ENCODE assay signal across 19 cellular contexts in the genomic region with DNA sequence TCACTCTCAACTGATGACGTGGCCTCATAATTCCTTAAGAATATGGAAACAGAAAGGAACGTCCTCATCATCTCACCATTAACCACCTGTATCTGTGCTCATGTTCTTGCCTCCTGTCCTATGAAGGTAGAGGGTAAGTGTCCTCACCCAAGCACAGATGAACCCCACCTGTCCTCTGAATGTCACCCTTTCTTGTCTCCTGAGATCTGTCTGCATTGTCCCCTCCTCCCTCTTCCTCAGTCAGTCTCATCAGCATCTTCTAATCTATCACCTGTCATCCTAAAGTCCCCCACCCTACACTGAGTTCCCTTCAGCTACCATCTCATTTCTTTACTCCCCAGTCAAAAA. TPM values are rescaled to one million over a fixed set of nuclear protein-coding genes. Genes with fewer than 3 reads are reported as not detected.
DNase-seq lines count a peak whose midpoint lies in the region; ATAC-seq and TF ChIP-seq lines count a peak whose summit lies in the region.
"Had no signal": no experiment of that assay in that cellular context is flagged by ENCODE, and none has a peak within 500 bp of the region (broad histone marks: within the 10 kb centered on the region; RNA-seq: fewer than 3 reads in every experiment).

No MANE protein-coding gene starts in this region.

- CTCF ChIA-PET in CD4-positive, alpha-beta memory T cell (lab: Charles Lee; ENCODE audit: partially characterized antibody), result interaction anchor here (1.3 to 4.2 kb wide), 2 partner anchors 10 to 41 kb away, joined by 4 to 15 read pairs; no protein-coding TSS in a partner anchor

- H3K27ac ChIP-seq in CD4-positive, alpha-beta memory T cell (ENCODE audit: low read depth, low read length), result no peak overlapping the region
- H3K27ac ChIP-seq: dorsolateral prefrontal cortex, parathyroid adenoma, skin epidermis, testis had no signal

- no peak for TF ChIP-seq CTCF in CD14-positive monocyte (IDR thresholded peaks at IDR 0.05)

- no peaks in the 10 kb centered on the region for H3K27me3 ChIP-seq in CD4-positive, alpha-beta memory T cell (ENCODE audit: insufficient read depth, low read length)
- H3K27me3 ChIP-seq: dorsolateral prefrontal cortex, testis had no signal

- peak overlapping the region in 1 of 2 donors; percentile 56 for H3K4me3 Mint-ChIP-seq in CD14-positive monocyte
- peak overlapping the region; percentile 15 to 78 (median 42) for H3K4me3 Mint-ChIP-seq in CD4-positive, alpha-beta memory T cell
- H3K4me3 Mint-ChIP-seq in activated naive CD8-positive, alpha-beta T cell treated with anti-CD3 and anti-CD28 coated beads for 36 hours, result no peak overlapping the region
- H3K4me3 Mint-ChIP-seq in naive thymus-derived CD8-positive, alpha-beta T cell, result peak overlapping the region in 2 of 10 donors; percentile 0 to 12
- H3K4me3 Mint-ChIP-seq: B cell, WTC11 had no signal

- intact Hi-C loops in CD14-positive monocyte (cut with micrococcal nuclease), result no loop called here
- intact Hi-C loops in CD4-positive, alpha-beta memory T cell (cut with micrococcal nuclease), result no loop called here

- POLR2A ChIA-PET in CD4-positive, alpha-beta memory T cell (lab: Charles Lee; ENCODE audit: partially characterized antibody), result interaction anchor here (1.1 to 3.8 kb wide), 2 partner anchors 9 to 15 kb away, joined by 3 to 16 read pairs; no protein-coding TSS in a partner anchor
- POLR2A ChIA-PET in naive thymus-derived CD8-positive, alpha-beta T cell (lab: Charles Lee), result interaction anchor here (1.5 kb wide), 1 partner anchor 8 kb away, joined by 6 read pairs; no protein-coding TSS in a partner anchor

- H3K4me1 Mint-ChIP-seq in CD14-positive monocyte, result peaks cover 22% of the 10 kb centered on the region
- H3K4me1 Mint-ChIP-seq in CD4-positive, alpha-beta memory T cell, result peaks cover 31 to 43% (median 37%) of the 10 kb centered on the region in 4 donors
- H3K4me1 Mint-ChIP-seq in activated naive CD8-positive, alpha-beta T cell treated with anti-CD3 and anti-CD28 coated beads for 36 hours, result peaks cover 15% of the 10 kb centered on the region
- peaks cover 14 to 29% (median 15%) of the 10 kb centered on the region in 4 donors for H3K4me1 Mint-ChIP-seq in naive thymus-derived CD8-positive, alpha-beta T cell
- H3K4me1 Mint-ChIP-seq: B cell had no signal

- no peaks in the 10 kb centered on the region for H3K9me3 ChIP-seq in CD4-positive, alpha-beta memory T cell (ENCODE audit: control insufficient read depth in 1 of 2, low read length in 2 of 2)
- H3K9me3 ChIP-seq: mucosa of descending colon, testis had no signal

- DNase-seq in CD14-positive monocyte (ENCODE audit: low spot score) (no peak), HuH-7.5 (ENCODE audit: low spot score) (no peak), NCI-H510A treated with DMSO at 0.1 percent for 48 hours (lab: John Stamatoyannopoulos, UW) (no peak), DMS153 treated with DMSO at 0.1 percent for 48 hours (lab: John Stamatoyannopoulos, UW; ENCODE audit: unreplicated experiment) (no peak)
- DNase-seq in CD4-positive, alpha-beta memory T cell, result no peak
- DNase-seq in activated naive CD8-positive, alpha-beta T cell treated with anti-CD3 and anti-CD28 coated beads for 36 hours, result no peak
- no peak for DNase-seq in naive thymus-derived CD8-positive, alpha-beta T cell
- DNase-seq: dorsolateral prefrontal cortex; NCI-H1930; NCI-H446; stimulated activated CD4-positive, alpha-beta T cell treated with anti-CD3 and anti-CD28 coated beads, Interleukin-4, amount 100 ng/mL, for 24 hours; testis had no signal

- H3K36me3 Mint-ChIP-seq in CD14-positive monocyte, result no peaks in the 10 kb centered on the region
- H3K36me3 Mint-ChIP-seq in CD4-positive, alpha-beta memory T cell, result peaks cover 0 to 4% of the 10 kb centered on the region in 2 donors
- H3K36me3 Mint-ChIP-seq in activated naive CD8-positive, alpha-beta T cell treated with anti-CD3 and anti-CD28 coated beads for 36 hours, result peaks cover 9% of the 10 kb centered on the region
- peaks cover 0 to 5% (median 0%) of the 10 kb centered on the region in 3 donors for H3K36me3 Mint-ChIP-seq in naive thymus-derived CD8-positive, alpha-beta T cell

- H3K27ac Mint-ChIP-seq in CD14-positive monocyte, result peak overlapping the region in 5 of 7 donors; percentile 47 to 84 (median 66)
- peak overlapping the region; percentile 12 to 91 (median 82) for H3K27ac Mint-ChIP-seq in CD4-positive, alpha-beta memory T cell
- H3K27ac Mint-ChIP-seq in activated naive CD8-positive, alpha-beta T cell treated with anti-CD3 and anti-CD28 coated beads for 36 hours, result peak overlapping the region; percentile 14
- peak overlapping the region in 7 of 10 donors; percentile 19 to 78 (median 42) for H3K27ac Mint-ChIP-seq in naive thymus-derived CD8-positive, alpha-beta T cell
- H3K27ac Mint-ChIP-seq: B cell, WTC11 had no signal

- H3K4me1 ChIP-seq in CD4-positive, alpha-beta memory T cell (ENCODE audit: insufficient read depth, low read length), result peaks cover 38% of the 10 kb centered on the region
- H3K4me1 ChIP-seq: parathyroid adenoma had no signal

- peak; percentile 28 to 38 for ATAC-seq in naive thymus-derived CD8-positive, alpha-beta T cell
- ATAC-seq in GM19395 (IDR thresholded peaks at IDR 0.05; ENCODE audit: unreplicated experiment), result no peak
- ATAC-seq: K562, WTC11 had no signal

- peaks cover 2 to 4% (median 4%) of the 10 kb centered on the region in 3 donors for H3K27me3 Mint-ChIP-seq in CD14-positive monocyte (ENCODE audit: low read depth in 3 of 3)
- no peaks in the 10 kb centered on the region for H3K27me3 Mint-ChIP-seq in CD4-positive, alpha-beta memory T cell
- H3K27me3 Mint-ChIP-seq in activated naive CD8-positive, alpha-beta T cell treated with anti-CD3 and anti-CD28 coated beads for 36 hours, result no peaks in the 10 kb centered on the region
- no peaks in the 10 kb centered on the region for H3K27me3 Mint-ChIP-seq in naive thymus-derived CD8-positive, alpha-beta T cell

- H3K36me3 ChIP-seq in CD4-positive, alpha-beta memory T cell (ENCODE audit: insufficient read depth, low read length), result no peaks in the 10 kb centered on the region

- H3K4me3 ChIP-seq in CD4-positive, alpha-beta memory T cell (ENCODE audit: low read length in 2 of 2), result no peak overlapping the region
- H3K4me3 ChIP-seq: dorsolateral prefrontal cortex, K562, mucosa of descending colon, skin epidermis, testis had no signal

- peaks cover 0 to 4% (median 2%) of the 10 kb centered on the region in 7 donors for H3K9me3 Mint-ChIP-seq in CD14-positive monocyte
- H3K9me3 Mint-ChIP-seq in CD4-positive, alpha-beta memory T cell, result peaks cover 0 to 4% (median 3%) of the 10 kb centered on the region in 8 donors
- peaks cover 11% of the 10 kb centered on the region for H3K9me3 Mint-ChIP-seq in activated naive CD8-positive, alpha-beta T cell treated with anti-CD3 and anti-CD28 coated beads for 36 hours
- peaks cover 0 to 19% (median 0%) of the 10 kb centered on the region in 9 donors for H3K9me3 Mint-ChIP-seq in naive thymus-derived CD8-positive, alpha-beta T cell

RNA-seq across cellular contexts. Expression of gene LPIN2, which starts 39.4 kb away (rescaled TPM):
- polyA plus RNA-seq in CD14-positive monocyte, result 10 to 100 TPM in 1 of 2 donors, 1 to 10 TPM in 1; 9.3 to 10.3 TPM
- total RNA-seq in CD4-positive, alpha-beta memory T cell, result 100 to 1,000 TPM in 1 of 2 experiments, 10 to 100 TPM in 1; 95.4 to 103 TPM
- 10 to 100 TPM; 53.6 to 96.5 TPM for polyA plus RNA-seq in CD4-positive, alpha-beta memory T cell
- 10 to 100 TPM; 56.1 to 61.5 TPM for total RNA-seq in activated naive CD8-positive, alpha-beta T cell treated with anti-CD3 and anti-CD28 coated beads for 36 hours
- total RNA-seq in naive thymus-derived CD8-positive, alpha-beta T cell, result 10 to 100 TPM; 57.4 to 59.6 TPM
- 10 to 100 TPM; 38.6 to 54.9 (median 50.8) TPM for polyA plus RNA-seq in naive thymus-derived CD8-positive, alpha-beta T cell

Comparison
In these comparisons a context has a peak if more than half of its experiments do, and no peak if none do; other contexts are left out.
1. H3K27ac Mint-ChIP-seq: peak in every context shown above with its lines; median percentile 82 in CD4-positive, alpha-beta memory T cell; 66 in CD14-positive monocyte; 42 in naive thymus-derived CD8-positive, alpha-beta T cell; 14 in activated naive CD8-positive, alpha-beta T cell treated with anti-CD3 and anti-CD28 coated beads for 36 hours.